ENCODE assay signal across 1 cellular context in genomic region chr19:53957448-53958167, GRCh38.
TF ChIP-seq lines count a peak whose summit lies in the region.

No MANE protein-coding gene starts in this region.

TF ChIP-seq in HEK293, 187 proteins besides CTCF, POLR2A, EP300 and RAD21:
- TF ChIP-seq ZNF10 (tag by site-specific recombination; IDR thresholded peaks at IDR 0.05): no peak
- TF ChIP-seq ZNF23 (tag by site-specific recombination; IDR thresholded peaks at IDR 0.05; ENCODE audit: borderline replicate concordance): no peak
- no peak for TF ChIP-seq BCL6B (tag by site-specific recombination; IDR thresholded peaks at IDR 0.05)
- TF ChIP-seq KLF1 (tag by site-specific recombination; IDR thresholded peaks at IDR 0.05): no peak
- peak; percentile 20; the same call in 1 of the 2 replicates for TF ChIP-seq OSR2 (tag by site-specific recombination; IDR thresholded peaks at IDR 0.05)
- TF ChIP-seq ZNF629 (tag by site-specific recombination; IDR thresholded peaks at IDR 0.05): no peak
- TF ChIP-seq ZNF214 (tag by site-specific recombination; IDR thresholded peaks at IDR 0.05; ENCODE audit: borderline replicate concordance): no peak
- TF ChIP-seq ZNF664 (tag by site-specific recombination; IDR thresholded peaks at IDR 0.05): no peak
- no peak for TF ChIP-seq PATZ1 (tag by site-specific recombination; IDR thresholded peaks at IDR 0.05)
